Comparison of ENCODE assay signal across 13 cellular contexts in the genomic region with DNA sequence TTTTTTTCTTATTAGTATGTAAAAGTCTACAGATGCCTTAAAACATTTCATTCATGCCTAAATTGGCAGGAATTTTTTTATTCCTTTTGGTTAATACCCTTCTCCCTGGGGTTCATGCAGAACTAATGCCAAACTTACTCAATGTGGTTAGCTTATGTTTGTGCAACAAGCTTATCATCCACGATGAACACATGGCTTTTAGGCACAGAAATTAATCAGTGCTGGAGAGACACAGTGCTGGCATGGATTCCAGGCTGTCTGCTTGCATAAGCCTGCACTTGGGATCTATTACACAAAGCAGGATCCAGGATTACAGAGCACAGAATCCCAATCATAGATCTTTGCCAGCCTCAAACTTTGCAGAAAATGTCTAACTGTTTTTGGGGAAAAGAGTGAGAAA.
DNase-seq lines count a peak whose midpoint lies in the region; ATAC-seq, FAIRE-seq and TF ChIP-seq lines count a peak whose summit lies in the region.
"Had no signal": no experiment of that assay in that cellular context is flagged by ENCODE, and none has a peak within 500 bp of the region (broad histone marks: within the 10 kb centered on the region; RNA-seq: fewer than 3 reads in every experiment).

No MANE protein-coding gene starts in this region.

- peak; percentile 17 for FAIRE-seq in pancreas (lab: Jason Lieb, UNC)
- no peak for FAIRE-seq in urothelium cell line (lab: Jason Lieb, UNC)
- FAIRE-seq: GM18507 had no signal

- intact Hi-C loops in pancreas (cut with DNase I): no loop called here

- H3K9me3 ChIP-seq in pancreas: no peaks in the 10 kb centered on the region

- WGBS in pancreas, 2 donors: 0 to 6% methylated on average over 1 of the region's 1 CpG

- peaks cover 0 to 5% (median 0%) of the 10 kb centered on the region in 3 donors for H3K4me1 ChIP-seq in pancreas

- ATAC-seq in pancreas (peak; percentile 70 to 97 (median 88)), GM21576 (IDR thresholded peaks at IDR 0.05; ENCODE audit: unreplicated experiment) (no peak)

- H3K4me3 ChIP-seq in foreskin fibroblast (ENCODE audit: low read depth in 1 of 2, low read length in 2 of 2): no peak overlapping the region
- no peak overlapping the region for H3K4me3 ChIP-seq in pancreas

- TF ChIP-seq CTCF in foreskin fibroblast (IDR thresholded peaks at IDR 0.05; ENCODE audit: low read depth, low read length) (no peak), pancreas (IDR thresholded peaks at IDR 0.05) (no peak)

- H3K27me3 ChIP-seq in pancreas: no peaks in the 10 kb centered on the region

- H3K27ac ChIP-seq in pancreas: no peak overlapping the region
- H3K27ac ChIP-seq: RWPE1 had no signal

- no peaks in the 10 kb centered on the region for H3K36me3 ChIP-seq in pancreas

- DNase-seq in Ammon's horn (ENCODE audit: low spot score) (peak; percentile 79), SK-N-DZ (ENCODE audit: low spot score) (peak; percentile 35), foreskin fibroblast (peak; percentile 94 to 95), pancreas (peak in 4 of 6 donors; percentile 20 to 44 (median 35)), urothelium cell line (ENCODE audit: low spot score) (no peak), NCI-H345 treated with DMSO at 0.1 percent for 48 hours (lab: John Stamatoyannopoulos, UW; ENCODE audit: unreplicated experiment) (no peak), DMS53 (lab: John Stamatoyannopoulos, UW) (no peak)
- DNase-seq: CD4-positive, alpha-beta T cell; GOT3; NCI-H146 had no signal

Comparison
In these comparisons a context has a peak if more than half of its experiments do, and no peak if none do; other contexts are left out.
1. DNase-seq: peak in Ammon's horn (single experiment), SK-N-DZ (single experiment), foreskin fibroblast (2 of 2) and pancreas (4 of 6); none in urothelium cell line (single experiment), NCI-H345 treated with DMSO at 0.1 percent for 48 hours (single experiment) and DMS53 (single experiment).